Comparison of ENCODE assay signal across 8 cellular contexts in genomic region chr3:107927361-107928083, GRCh38.
DNase-seq lines count a peak whose midpoint lies in the region; ATAC-seq lines count a peak whose summit lies in the region.

No MANE protein-coding gene starts in this region.

- H3K79me2 ChIP-seq in Karpas-422 (ENCODE audit: low read length), result no peaks in the 10 kb centered on the region

- peaks cover 7% of the 10 kb centered on the region for H3K4me1 Mint-ChIP-seq in activated naive CD4-positive, alpha-beta T cell treated with anti-CD3 and anti-CD28 coated beads for 36 hours (ENCODE audit: low read depth)

- H3K27me3 Mint-ChIP-seq in activated naive CD4-positive, alpha-beta T cell treated with anti-CD3 and anti-CD28 coated beads for 36 hours (ENCODE audit: low read depth), result peaks cover 11% of the 10 kb centered on the region

- CTCF ChIA-PET in activated naive CD4-positive, alpha-beta T cell treated with anti-CD3 and anti-CD28 coated beads for 36 hours (lab: Charles Lee), result interaction anchor here (0.6 to 3.0 kb wide), 42 partner anchors 8 to 716 kb away, joined by 3 to 38 read pairs (median 4); no protein-coding TSS in a partner anchor

- no peaks in the 10 kb centered on the region for H4K20me1 ChIP-seq in Karpas-422 (ENCODE audit: insufficient read depth, low read depth, low read length)

- peak; percentile 68 for DNase-seq in DMS79 treated with DMSO at 0.1 percent for 48 hours (lab: John Stamatoyannopoulos, UW)
- DNase-seq in Karpas-422, result peak; percentile 86
- peak; percentile 62 for DNase-seq in SIG-M5 (lab: John Stamatoyannopoulos, UW)
- DNase-seq in activated naive CD4-positive, alpha-beta T cell treated with anti-CD3 and anti-CD28 coated beads for 36 hours, result peak; percentile 74
- peak; percentile 75 for DNase-seq in germinal center (ENCODE audit: low spot score)
- DNase-seq in nucleus accumbens (lab: John Stamatoyannopoulos, UW), result peak; percentile 31 to 94 (median 80)
- DNase-seq in superior temporal gyrus (ENCODE audit: extremely low spot score), result peak; percentile 95

- H3K9ac ChIP-seq in Karpas-422 (ENCODE audit: low read length), result peak overlapping the region; percentile 56

- no peak overlapping the region for H3K27ac Mint-ChIP-seq in activated naive CD4-positive, alpha-beta T cell treated with anti-CD3 and anti-CD28 coated beads for 36 hours

- no peaks in the 10 kb centered on the region for H3K27me3 ChIP-seq in Karpas-422 (ENCODE audit: low read length)

- H3K4me2 ChIP-seq in Karpas-422 (ENCODE audit: low read depth, low read length, poor library complexity, severe bottlenecking), result peak overlapping the region; percentile 71

- H3K4me3 ChIP-seq in Karpas-422 (ENCODE audit: low read length), result peak overlapping the region; percentile 62

- H3K4me1 ChIP-seq in Karpas-422 (ENCODE audit: low read length), result peaks cover 11% of the 10 kb centered on the region

- no peaks in the 10 kb centered on the region for H3K9me2 ChIP-seq in Karpas-422 (replicated peaks; ENCODE audit: insufficient read depth, low read length)

- peak overlapping the region; percentile 91 for H2AFZ ChIP-seq in Karpas-422 (ENCODE audit: low read length)

- H3K27ac ChIP-seq in Karpas-422 (ENCODE audit: low read length), result no peak overlapping the region

- intact Hi-C loops in activated naive CD4-positive, alpha-beta T cell treated with anti-CD3 and anti-CD28 coated beads for 36 hours (cut with micrococcal nuclease), result loop anchor here (1.0 to 5.0 kb wide), 5 partner anchors 17 to 690 kb away; no protein-coding TSS in a partner anchor

- peak overlapping the region; percentile 70 for H3K4me3 Mint-ChIP-seq in activated naive CD4-positive, alpha-beta T cell treated with anti-CD3 and anti-CD28 coated beads for 36 hours

- H3K9me3 Mint-ChIP-seq in activated naive CD4-positive, alpha-beta T cell treated with anti-CD3 and anti-CD28 coated beads for 36 hours, result no peaks in the 10 kb centered on the region

- peak; percentile 92 for ATAC-seq in GM21825 (IDR thresholded peaks at IDR 0.05; ENCODE audit: unreplicated experiment)

- no peaks in the 10 kb centered on the region for H3K36me3 Mint-ChIP-seq in activated naive CD4-positive, alpha-beta T cell treated with anti-CD3 and anti-CD28 coated beads for 36 hours (ENCODE audit: low read depth)

- no peaks in the 10 kb centered on the region for H3K36me3 ChIP-seq in Karpas-422 (ENCODE audit: insufficient read depth, low read length)

- H3K9me3 ChIP-seq in Karpas-422 (ENCODE audit: low read length), result no peaks in the 10 kb centered on the region
